In the genomic region with DNA sequence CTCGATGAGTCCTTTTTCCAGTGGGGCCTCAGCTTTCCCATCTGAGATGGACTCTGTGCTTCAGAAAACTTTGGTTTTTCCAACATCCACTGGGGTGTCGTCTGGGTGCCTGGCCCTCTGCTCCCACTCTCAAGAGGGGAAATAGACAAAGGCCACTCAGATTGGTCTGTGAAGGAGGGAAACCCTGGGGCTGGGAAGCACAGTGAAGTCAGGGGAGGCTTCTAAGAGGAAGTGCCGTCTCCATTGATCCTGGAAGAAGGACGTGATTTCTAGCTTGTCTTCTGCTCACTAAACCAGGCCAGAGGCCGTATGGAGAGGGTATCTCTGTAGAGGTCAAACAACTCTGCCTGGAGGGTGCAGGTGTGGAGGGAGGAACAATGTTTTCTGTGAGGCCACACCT, we compare ENCODE assay signal across 1 cellular context.
TF ChIP-seq lines count a peak whose summit lies in the region.

No MANE protein-coding gene starts in this region.

TF ChIP-seq in K562, 482 proteins besides CTCF, POLR2A, EP300 and RAD21 (continues in another document):
- TF ChIP-seq ZNF165 (CRISPR knock-in tag; IDR thresholded peaks at IDR 0.05; ENCODE audit: borderline replicate concordance) = 0 out of 2 replicates have a peak, but pooled peaks have one; percentile 55
- no peak for TF ChIP-seq NFATC3 (IDR thresholded peaks at IDR 0.05)
- no peak for TF ChIP-seq ERF (CRISPR knock-in tag; IDR thresholded peaks at IDR 0.05)
- TF ChIP-seq, protein P1, sequence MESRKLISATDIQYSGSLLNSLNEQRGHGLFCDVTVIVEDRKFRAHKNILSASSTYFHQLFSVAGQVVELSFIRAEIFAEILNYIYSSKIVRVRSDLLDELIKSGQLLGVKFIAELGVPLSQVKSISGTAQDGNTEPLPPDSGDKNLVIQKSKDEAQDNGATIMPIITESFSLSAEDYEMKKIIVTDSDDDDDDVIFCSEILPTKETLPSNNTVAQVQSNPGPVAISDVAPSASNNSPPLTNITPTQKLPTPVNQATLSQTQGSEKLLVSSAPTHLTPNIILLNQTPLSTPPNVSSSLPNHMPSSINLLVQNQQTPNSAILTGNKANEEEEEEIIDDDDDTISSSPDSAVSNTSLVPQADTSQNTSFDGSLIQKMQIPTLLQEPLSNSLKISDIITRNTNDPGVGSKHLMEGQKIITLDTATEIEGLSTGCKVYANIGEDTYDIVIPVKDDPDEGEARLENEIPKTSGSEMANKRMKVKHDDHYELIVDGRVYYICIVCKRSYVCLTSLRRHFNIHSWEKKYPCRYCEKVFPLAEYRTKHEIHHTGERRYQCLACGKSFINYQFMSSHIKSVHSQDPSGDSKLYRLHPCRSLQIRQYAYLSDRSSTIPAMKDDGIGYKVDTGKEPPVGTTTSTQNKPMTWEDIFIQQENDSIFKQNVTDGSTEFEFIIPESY (CRISPR knock-in tag; IDR thresholded peaks at IDR 0.05) = no peak
- TF ChIP-seq, protein P2, sequence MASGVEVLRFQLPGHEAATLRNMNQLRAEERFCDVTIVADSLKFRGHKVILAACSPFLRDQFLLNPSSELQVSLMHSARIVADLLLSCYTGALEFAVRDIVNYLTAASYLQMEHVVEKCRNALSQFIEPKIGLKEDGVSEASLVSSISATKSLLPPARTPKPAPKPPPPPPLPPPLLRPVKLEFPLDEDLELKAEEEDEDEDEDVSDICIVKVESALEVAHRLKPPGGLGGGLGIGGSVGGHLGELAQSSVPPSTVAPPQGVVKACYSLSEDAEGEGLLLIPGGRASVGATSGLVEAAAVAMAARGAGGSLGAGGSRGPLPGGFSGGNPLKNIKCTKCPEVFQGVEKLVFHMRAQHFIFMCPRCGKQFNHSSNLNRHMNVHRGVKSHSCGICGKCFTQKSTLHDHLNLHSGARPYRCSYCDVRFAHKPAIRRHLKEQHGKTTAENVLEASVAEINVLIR (CRISPR knock-in tag; IDR thresholded peaks at IDR 0.05) = peak; percentile 8; the same call in 1 of the 2 replicates
- TF ChIP-seq ZKSCAN8 (CRISPR knock-in tag; IDR thresholded peaks at IDR 0.05) = 0 out of 2 replicates have a peak, but pooled peaks have one; percentile 27
- TF ChIP-seq, protein P3, sequence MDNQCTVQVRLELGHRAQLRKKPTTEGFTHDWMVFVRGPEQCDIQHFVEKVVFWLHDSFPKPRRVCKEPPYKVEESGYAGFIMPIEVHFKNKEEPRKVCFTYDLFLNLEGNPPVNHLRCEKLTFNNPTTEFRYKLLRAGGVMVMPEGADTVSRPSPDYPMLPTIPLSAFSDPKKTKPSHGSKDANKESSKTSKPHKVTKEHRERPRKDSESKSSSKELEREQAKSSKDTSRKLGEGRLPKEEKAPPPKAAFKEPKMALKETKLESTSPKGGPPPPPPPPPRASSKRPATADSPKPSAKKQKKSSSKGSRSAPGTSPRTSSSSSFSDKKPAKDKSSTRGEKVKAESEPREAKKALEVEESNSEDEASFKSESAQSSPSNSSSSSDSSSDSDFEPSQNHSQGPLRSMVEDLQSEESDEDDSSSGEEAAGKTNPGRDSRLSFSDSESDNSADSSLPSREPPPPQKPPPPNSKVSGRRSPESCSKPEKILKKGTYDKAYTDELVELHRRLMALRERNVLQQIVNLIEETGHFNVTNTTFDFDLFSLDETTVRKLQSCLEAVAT (IDR thresholded peaks at IDR 0.05) = no peak
- TF ChIP-seq DIDO1 (tag; IDR thresholded peaks at IDR 0.05; ENCODE audit: low read depth) = 0 out of 2 replicates have a peak, but pooled peaks have one; percentile 35
- no peak for TF ChIP-seq ZNF143 (CRISPR knock-in tag; IDR thresholded peaks at IDR 0.05)
- TF ChIP-seq SMARCC2 (IDR thresholded peaks at IDR 0.05; ENCODE audit: low read depth) = no peak
- TF ChIP-seq BCOR (IDR thresholded peaks at IDR 0.05) = peak; percentile 54
- TF ChIP-seq ASH1L (IDR thresholded peaks at IDR 0.05; ENCODE audit: borderline replicate concordance, low read depth, partially characterized antibody) = no peak
- 0 out of 2 replicates have a peak, but pooled peaks have one; percentile 31 for TF ChIP-seq ZFP1 (CRISPR knock-in tag; IDR thresholded peaks at IDR 0.05)
- TF ChIP-seq DMBX1 (CRISPR knock-in tag; IDR thresholded peaks at IDR 0.05; ENCODE audit: borderline replicate concordance) = 0 out of 2 replicates have a peak, but pooled peaks have one; percentile 67
- no peak for TF ChIP-seq EHMT2 (IDR thresholded peaks at IDR 0.05)
- TF ChIP-seq SPI1 (IDR thresholded peaks at IDR 0.05; ENCODE audit: borderline replicate concordance, low read depth, low read length) = peak; percentile 82
- TF ChIP-seq, protein P4, sequence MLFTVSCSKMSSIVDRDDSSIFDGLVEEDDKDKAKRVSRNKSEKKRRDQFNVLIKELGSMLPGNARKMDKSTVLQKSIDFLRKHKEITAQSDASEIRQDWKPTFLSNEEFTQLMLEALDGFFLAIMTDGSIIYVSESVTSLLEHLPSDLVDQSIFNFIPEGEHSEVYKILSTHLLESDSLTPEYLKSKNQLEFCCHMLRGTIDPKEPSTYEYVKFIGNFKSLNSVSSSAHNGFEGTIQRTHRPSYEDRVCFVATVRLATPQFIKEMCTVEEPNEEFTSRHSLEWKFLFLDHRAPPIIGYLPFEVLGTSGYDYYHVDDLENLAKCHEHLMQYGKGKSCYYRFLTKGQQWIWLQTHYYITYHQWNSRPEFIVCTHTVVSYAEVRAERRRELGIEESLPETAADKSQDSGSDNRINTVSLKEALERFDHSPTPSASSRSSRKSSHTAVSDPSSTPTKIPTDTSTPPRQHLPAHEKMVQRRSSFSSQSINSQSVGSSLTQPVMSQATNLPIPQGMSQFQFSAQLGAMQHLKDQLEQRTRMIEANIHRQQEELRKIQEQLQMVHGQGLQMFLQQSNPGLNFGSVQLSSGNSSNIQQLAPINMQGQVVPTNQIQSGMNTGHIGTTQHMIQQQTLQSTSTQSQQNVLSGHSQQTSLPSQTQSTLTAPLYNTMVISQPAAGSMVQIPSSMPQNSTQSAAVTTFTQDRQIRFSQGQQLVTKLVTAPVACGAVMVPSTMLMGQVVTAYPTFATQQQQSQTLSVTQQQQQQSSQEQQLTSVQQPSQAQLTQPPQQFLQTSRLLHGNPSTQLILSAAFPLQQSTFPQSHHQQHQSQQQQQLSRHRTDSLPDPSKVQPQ (CRISPR knock-in tag; IDR thresholded peaks at IDR 0.05; ENCODE audit: borderline replicate concordance) = 0 out of 2 replicates have a peak, but pooled peaks have one; percentile 9
- TF ChIP-seq ZFX (CRISPR knock-in tag; IDR thresholded peaks at IDR 0.05) = peak; percentile 30; the same call in 1 of the 2 replicates
- no peak for TF ChIP-seq YY1 (IDR thresholded peaks at IDR 0.05; ENCODE audit: borderline replicate concordance in 1 of 3, control insufficient read depth in 1 of 3, extremely low read depth in 1 of 3, insufficient read depth in 3 of 3, insufficient read length in 1 of 3, insufficient replicate concordance in 2 of 3, low read depth in 1 of 3, low read length in 2 of 3)
- TF ChIP-seq ZNF436 (CRISPR knock-in tag; IDR thresholded peaks at IDR 0.05) = peak; percentile 73
- TF ChIP-seq, protein P5, sequence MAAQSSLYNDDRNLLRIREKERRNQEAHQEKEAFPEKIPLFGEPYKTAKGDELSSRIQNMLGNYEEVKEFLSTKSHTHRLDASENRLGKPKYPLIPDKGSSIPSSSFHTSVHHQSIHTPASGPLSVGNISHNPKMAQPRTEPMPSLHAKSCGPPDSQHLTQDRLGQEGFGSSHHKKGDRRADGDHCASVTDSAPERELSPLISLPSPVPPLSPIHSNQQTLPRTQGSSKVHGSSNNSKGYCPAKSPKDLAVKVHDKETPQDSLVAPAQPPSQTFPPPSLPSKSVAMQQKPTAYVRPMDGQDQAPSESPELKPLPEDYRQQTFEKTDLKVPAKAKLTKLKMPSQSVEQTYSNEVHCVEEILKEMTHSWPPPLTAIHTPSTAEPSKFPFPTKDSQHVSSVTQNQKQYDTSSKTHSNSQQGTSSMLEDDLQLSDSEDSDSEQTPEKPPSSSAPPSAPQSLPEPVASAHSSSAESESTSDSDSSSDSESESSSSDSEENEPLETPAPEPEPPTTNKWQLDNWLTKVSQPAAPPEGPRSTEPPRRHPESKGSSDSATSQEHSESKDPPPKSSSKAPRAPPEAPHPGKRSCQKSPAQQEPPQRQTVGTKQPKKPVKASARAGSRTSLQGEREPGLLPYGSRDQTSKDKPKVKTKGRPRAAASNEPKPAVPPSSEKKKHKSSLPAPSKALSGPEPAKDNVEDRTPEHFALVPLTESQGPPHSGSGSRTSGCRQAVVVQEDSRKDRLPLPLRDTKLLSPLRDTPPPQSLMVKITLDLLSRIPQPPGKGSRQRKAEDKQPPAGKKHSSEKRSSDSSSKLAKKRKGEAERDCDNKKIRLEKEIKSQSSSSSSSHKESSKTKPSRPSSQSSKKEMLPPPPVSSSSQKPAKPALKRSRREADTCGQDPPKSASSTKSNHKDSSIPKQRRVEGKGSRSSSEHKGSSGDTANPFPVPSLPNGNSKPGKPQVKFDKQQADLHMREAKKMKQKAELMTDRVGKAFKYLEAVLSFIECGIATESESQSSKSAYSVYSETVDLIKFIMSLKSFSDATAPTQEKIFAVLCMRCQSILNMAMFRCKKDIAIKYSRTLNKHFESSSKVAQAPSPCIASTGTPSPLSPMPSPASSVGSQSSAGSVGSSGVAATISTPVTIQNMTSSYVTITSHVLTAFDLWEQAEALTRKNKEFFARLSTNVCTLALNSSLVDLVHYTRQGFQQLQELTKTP (IDR thresholded peaks at IDR 0.05; ENCODE audit: low read depth in 1 of 2, partially characterized antibody in 2 of 2) = no peak
- 0 out of 2 replicates have a peak, but pooled peaks have one; percentile 2 for TF ChIP-seq JUN (IDR thresholded peaks at IDR 0.05; ENCODE audit: borderline replicate concordance, low read depth, low read length)
- no peak for TF ChIP-seq JUN (CRISPR knock-in tag; IDR thresholded peaks at IDR 0.05; ENCODE audit: borderline replicate concordance)
- TF ChIP-seq MTF1 (CRISPR knock-in tag; IDR thresholded peaks at IDR 0.05; ENCODE audit: borderline replicate concordance) = peak; percentile 38; the same call in 1 of the 2 replicates
- TF ChIP-seq ZFP36 (IDR thresholded peaks at IDR 0.05; ENCODE audit: low read depth, low read length, partially characterized antibody) = peak; percentile 91
- no peak for TF ChIP-seq ZBTB17 (CRISPR knock-in tag; IDR thresholded peaks at IDR 0.05)
- TF ChIP-seq, protein P6, sequence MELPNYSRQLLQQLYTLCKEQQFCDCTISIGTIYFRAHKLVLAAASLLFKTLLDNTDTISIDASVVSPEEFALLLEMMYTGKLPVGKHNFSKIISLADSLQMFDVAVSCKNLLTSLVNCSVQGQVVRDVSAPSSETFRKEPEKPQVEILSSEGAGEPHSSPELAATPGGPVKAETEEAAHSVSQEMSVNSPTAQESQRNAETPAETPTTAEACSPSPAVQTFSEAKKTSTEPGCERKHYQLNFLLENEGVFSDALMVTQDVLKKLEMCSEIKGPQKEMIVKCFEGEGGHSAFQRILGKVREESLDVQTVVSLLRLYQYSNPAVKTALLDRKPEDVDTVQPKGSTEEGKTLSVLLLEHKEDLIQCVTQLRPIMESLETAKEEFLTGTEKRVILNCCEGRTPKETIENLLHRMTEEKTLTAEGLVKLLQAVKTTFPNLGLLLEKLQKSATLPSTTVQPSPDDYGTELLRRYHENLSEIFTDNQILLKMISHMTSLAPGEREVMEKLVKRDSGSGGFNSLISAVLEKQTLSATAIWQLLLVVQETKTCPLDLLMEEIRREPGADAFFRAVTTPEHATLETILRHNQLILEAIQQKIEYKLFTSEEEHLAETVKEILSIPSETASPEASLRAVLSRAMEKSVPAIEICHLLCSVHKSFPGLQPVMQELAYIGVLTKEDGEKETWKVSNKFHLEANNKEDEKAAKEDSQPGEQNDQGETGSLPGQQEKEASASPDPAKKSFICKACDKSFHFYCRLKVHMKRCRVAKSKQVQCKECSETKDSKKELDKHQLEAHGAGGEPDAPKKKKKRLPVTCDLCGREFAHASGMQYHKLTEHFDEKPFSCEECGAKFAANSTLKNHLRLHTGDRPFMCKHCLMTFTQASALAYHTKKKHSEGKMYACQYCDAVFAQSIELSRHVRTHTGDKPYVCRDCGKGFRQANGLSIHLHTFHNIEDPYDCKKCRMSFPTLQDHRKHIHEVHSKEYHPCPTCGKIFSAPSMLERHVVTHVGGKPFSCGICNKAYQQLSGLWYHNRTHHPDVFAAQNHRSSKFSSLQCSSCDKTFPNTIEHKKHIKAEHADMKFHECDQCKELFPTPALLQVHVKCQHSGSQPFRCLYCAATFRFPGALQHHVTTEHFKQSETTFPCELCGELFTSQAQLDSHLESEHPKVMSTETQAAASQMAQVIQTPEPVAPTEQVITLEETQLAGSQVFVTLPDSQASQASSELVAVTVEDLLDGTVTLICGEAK (IDR thresholded peaks at IDR 0.05) = no peak
- TF ChIP-seq, protein P6 (CRISPR knock-in tag; IDR thresholded peaks at IDR 0.05) = no peak
- TF ChIP-seq NFIX (CRISPR knock-in tag; IDR thresholded peaks at IDR 0.05; ENCODE audit: low read depth) = no peak
- no peak for TF ChIP-seq HDAC2 (IDR thresholded peaks at IDR 0.05)
- TF ChIP-seq, protein P7, sequence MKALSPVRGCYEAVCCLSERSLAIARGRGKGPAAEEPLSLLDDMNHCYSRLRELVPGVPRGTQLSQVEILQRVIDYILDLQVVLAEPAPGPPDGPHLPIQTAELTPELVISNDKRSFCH (CRISPR knock-in tag; IDR thresholded peaks at IDR 0.05) = no peak
- TF ChIP-seq, protein P7 (tag; IDR thresholded peaks at IDR 0.05) = 0 out of 2 replicates have a peak, but pooled peaks have one; percentile 36
- TF ChIP-seq RFX7 (CRISPR knock-in tag; IDR thresholded peaks at IDR 0.05) = no peak
